ENCODE assay signal across 8 cellular contexts in genomic region chr2:173966274-173967098, GRCh38. TPM values are rescaled to one million over a fixed set of nuclear protein-coding genes. Genes with fewer than 3 reads are reported as not detected.
A peak's percentile ranks its signal among the peaks of the same experiment; 100 is the strongest.
DNase-seq lines count a peak whose midpoint lies in the region; ATAC-seq and TF ChIP-seq lines count a peak whose summit lies in the region.

No MANE protein-coding gene starts in this region.

- no peaks in the 10 kb centered on the region for H3K36me3 ChIP-seq in thyroid gland

- no peak for ATAC-seq in activated T-cell treated with anti-CD3 and anti-CD28 coated beads, Interleukin-2, amount 50 U/mL, for 4 hours
- no peak for ATAC-seq in activated naive CD8-positive, alpha-beta T cell treated with anti-CD3 and anti-CD28 coated beads, Interleukin-2, amount 50 U/mL, for 24 hours
- ATAC-seq in left colon = peak; percentile 10

- peaks cover 8% of the 10 kb centered on the region for H3K36me3 Mint-ChIP-seq in activated T-cell treated with anti-CD3 and anti-CD28 coated beads, Interleukin-2, amount 50 U/mL, for 4 hours (ENCODE audit: insufficient read depth)
- H3K36me3 Mint-ChIP-seq in activated naive CD8-positive, alpha-beta T cell treated with anti-CD3 and anti-CD28 coated beads, Interleukin-2, amount 50 U/mL, for 24 hours (ENCODE audit: low read depth) = peaks cover 19% of the 10 kb centered on the region

- peaks cover 25% of the 10 kb centered on the region for H3K4me1 Mint-ChIP-seq in activated T-cell treated with anti-CD3 and anti-CD28 coated beads, Interleukin-2, amount 50 U/mL, for 4 hours (ENCODE audit: low read depth)
- peaks cover 26% of the 10 kb centered on the region for H3K4me1 Mint-ChIP-seq in activated naive CD8-positive, alpha-beta T cell treated with anti-CD3 and anti-CD28 coated beads, Interleukin-2, amount 50 U/mL, for 24 hours

- 55 to 56% methylated on average over 8 of the region's 8 CpGs for WGBS in thyroid gland, 2 donors

- H3K27ac ChIP-seq in thyroid gland = peak overlapping the region; percentile 98 to 100 (median 100)

- no peaks in the 10 kb centered on the region for H3K27me3 ChIP-seq in thyroid gland

- peaks cover 10 to 11% of the 10 kb centered on the region in 2 donors for H3K4me1 ChIP-seq in thyroid gland

- no peaks in the 10 kb centered on the region for H3K9me3 Mint-ChIP-seq in activated T-cell treated with anti-CD3 and anti-CD28 coated beads, Interleukin-2, amount 50 U/mL, for 4 hours
- no peaks in the 10 kb centered on the region for H3K9me3 Mint-ChIP-seq in activated naive CD8-positive, alpha-beta T cell treated with anti-CD3 and anti-CD28 coated beads, Interleukin-2, amount 50 U/mL, for 24 hours

- H3K9me3 ChIP-seq in thyroid gland = no peaks in the 10 kb centered on the region

- TF ChIP-seq POLR2A in thyroid gland (IDR thresholded peaks at IDR 0.05) = no peak

- peak overlapping the region; percentile 98 for H3K4me3 Mint-ChIP-seq in activated T-cell treated with anti-CD3 and anti-CD28 coated beads, Interleukin-2, amount 50 U/mL, for 4 hours
- peak overlapping the region; percentile 98 for H3K4me3 Mint-ChIP-seq in activated naive CD8-positive, alpha-beta T cell treated with anti-CD3 and anti-CD28 coated beads, Interleukin-2, amount 50 U/mL, for 24 hours

- no peaks in the 10 kb centered on the region for H3K27me3 Mint-ChIP-seq in activated T-cell treated with anti-CD3 and anti-CD28 coated beads, Interleukin-2, amount 50 U/mL, for 4 hours (ENCODE audit: low read depth)
- no peaks in the 10 kb centered on the region for H3K27me3 Mint-ChIP-seq in activated naive CD8-positive, alpha-beta T cell treated with anti-CD3 and anti-CD28 coated beads, Interleukin-2, amount 50 U/mL, for 24 hours

- no peak for TF ChIP-seq CTCF in thyroid gland (IDR thresholded peaks at IDR 0.05)

- no peak for DNase-seq in activated T-cell treated with anti-CD3 and anti-CD28 coated beads, Interleukin-2, amount 50 U/mL, for 4 hours
- DNase-seq in activated T-cell treated with anti-CD3 and anti-CD28 coated beads for 4 hours (no peak), left colon (no peak), thyroid gland (no peak), anterior cingulate cortex (lab: John Stamatoyannopoulos, UW) (no peak), NCI-H128 (lab: John Stamatoyannopoulos, UW; ENCODE audit: unreplicated experiment) (no peak), RKO (ENCODE audit: low spot score) (no peak)
- DNase-seq in activated naive CD8-positive, alpha-beta T cell treated with anti-CD3 and anti-CD28 coated beads, Interleukin-2, amount 50 U/mL, for 24 hours = no peak

- intact Hi-C loops in left colon (cut with DNase I, micrococcal nuclease) (no loop called here), thyroid gland (cut with DNase I) (no loop called here)

- peak overlapping the region; percentile 98 for H3K27ac Mint-ChIP-seq in activated naive CD8-positive, alpha-beta T cell treated with anti-CD3 and anti-CD28 coated beads, Interleukin-2, amount 50 U/mL, for 24 hours

- H3K4me3 ChIP-seq in thyroid gland (replicated peaks in 1 of 3) = peak overlapping the region in 1 of 3 donors; percentile 98

RNA-seq across cellular contexts. Expression of gene SP3, which starts 1.3 kb away (rescaled TPM):
- total RNA-seq in activated T-cell treated with anti-CD3 and anti-CD28 coated beads, Interleukin-2, amount 50 U/mL, for 4 hours = 10 to 100 TPM; 86.5 to 89.9 (median 89.9) TPM
- total RNA-seq in left colon (10 to 100 TPM; 67.8 to 92.6 TPM), thyroid gland (100 to 1,000 TPM; 152 to 237 (median 186) TPM)
